In the genomic region with DNA sequence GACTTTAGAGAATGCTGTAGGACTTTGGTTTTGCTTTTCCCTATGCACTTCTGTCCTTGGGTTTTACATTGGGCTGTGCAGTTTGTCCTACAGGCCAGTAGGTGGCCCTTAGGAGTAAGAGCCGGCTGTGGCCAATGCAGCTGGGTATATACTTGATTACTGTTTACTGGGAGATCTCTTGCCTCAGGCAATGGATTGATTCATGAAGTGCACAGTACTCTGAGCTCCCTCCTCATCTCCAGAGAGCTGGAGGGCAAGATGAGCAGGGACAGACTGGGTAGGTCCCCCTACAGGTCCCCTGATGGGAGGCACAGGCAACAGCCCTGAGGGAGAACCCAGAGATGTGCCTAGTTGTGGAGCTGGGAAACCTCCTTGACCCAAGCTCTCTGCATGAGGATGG, we compare ENCODE assay signal across 9 cellular contexts.
DNase-seq lines count a peak whose midpoint lies in the region; FAIRE-seq and TF ChIP-seq lines count a peak whose summit lies in the region.
"Had no signal": no experiment of that assay in that cellular context is flagged by ENCODE, and none has a peak within 500 bp of the region (broad histone marks: within the 10 kb centered on the region; RNA-seq: fewer than 3 reads in every experiment).

No MANE protein-coding gene starts in this region.

- DNase-seq in AG10803 (ENCODE audit: low read depth) (peak; percentile 73), GM12891 (ENCODE audit: insufficient read length, low spot score) (peak; percentile 4), HFF-Myc (ENCODE audit: extremely low read depth, low read depth) (peak; percentile 15), MG63 (peak; percentile 9), ascending aorta (ENCODE audit: low spot score in 2 of 2) (no peak), kidney epithelial cell (ENCODE audit: low read depth) (no peak), NCI-H1694 treated with DMSO at 0.1 percent for 48 hours (lab: John Stamatoyannopoulos, UW) (no peak), NCI-H1694 (lab: John Stamatoyannopoulos, UW) (no peak)

- H3K27me3 ChIP-seq in MG63: no peaks in the 10 kb centered on the region
- H3K27me3 ChIP-seq in ascending aorta: no peaks in the 10 kb centered on the region
- H3K27me3 ChIP-seq in kidney epithelial cell (ENCODE audit: control insufficient read depth, insufficient read depth, low read length): no peaks in the 10 kb centered on the region

- H3K9me3 ChIP-seq in MG63: no peaks in the 10 kb centered on the region; the same call in 1 of the 2 replicates
- no peaks in the 10 kb centered on the region for H3K9me3 ChIP-seq in ascending aorta

- peak; percentile 58 for FAIRE-seq in GM12891 (lab: Jason Lieb, UNC)

- TF ChIP-seq POLR2A in GM12891 (IDR thresholded peaks at IDR 0.05; ENCODE audit: low read depth, low read length): no peak

- no peak overlapping the region for H3K27ac ChIP-seq in ascending aorta
- H3K27ac ChIP-seq: parathyroid adenoma had no signal

- H3K4me3 ChIP-seq in AG10803 (ENCODE audit: low read length) (no peak overlapping the region), HFF-Myc (replicated peaks; ENCODE audit: low read depth, low read length) (no peak overlapping the region), MG63 (no peak overlapping the region), ascending aorta (no peak overlapping the region), kidney epithelial cell (ENCODE audit: low read depth, low read length) (no peak overlapping the region)

- H3K36me3 ChIP-seq in MG63 (no peaks in the 10 kb centered on the region), ascending aorta (no peaks in the 10 kb centered on the region), kidney epithelial cell (ENCODE audit: control insufficient read depth, insufficient read depth, low read length) (no peaks in the 10 kb centered on the region)

- intact Hi-C loops in ascending aorta (cut with DNase I): loop anchor here (10.0 kb wide), 1 partner anchor 250 kb away; no protein-coding TSS in a partner anchor

- no peaks in the 10 kb centered on the region for H3K4me1 ChIP-seq in ascending aorta
- H3K4me1 ChIP-seq: parathyroid adenoma had no signal

- TF ChIP-seq CTCF in AG10803 (conservative IDR thresholded peaks at IDR 0.05; ENCODE audit: low read length) (peak; percentile 91), HFF-Myc (IDR thresholded peaks at IDR 0.05; ENCODE audit: low read depth, low read length, missing control alignments) (peak; percentile 87), ascending aorta (IDR thresholded peaks at IDR 0.05) (peak in 2 of 3 experiments; percentile 22 to 48), kidney epithelial cell (IDR thresholded peaks at IDR 0.05; ENCODE audit: insufficient read depth, low read length, poor library complexity, severe bottlenecking) (peak; percentile 74)

TF ChIP-seq in GM12891, 5 proteins besides CTCF, POLR2A, EP300 and RAD21:
- TF ChIP-seq PAX5 (IDR thresholded peaks at IDR 0.05; ENCODE audit: insufficient read depth, low read length, severe bottlenecking) (no peak), TAF1 (IDR thresholded peaks at IDR 0.05; ENCODE audit: low read depth, low read length) (no peak), POLR2AphosphoS5 (IDR thresholded peaks at IDR 0.05; ENCODE audit: low read depth, low read length) (no peak), POU2F2 (IDR thresholded peaks at IDR 0.05; ENCODE audit: low read depth, low read length) (no peak), SPI1 (IDR thresholded peaks at IDR 0.05; ENCODE audit: low read depth, low read length) (no peak)
TF ChIP-seq in GM12891: peak in this region for 0.

Comparison
In these comparisons a context has a peak if more than half of its experiments do, and no peak if none do; other contexts are left out.
1. DNase-seq: peak in AG10803 (single experiment), GM12891 (single experiment), HFF-Myc (single experiment) and MG63 (single experiment); none in ascending aorta (0 of 2), kidney epithelial cell (single experiment), NCI-H1694 treated with DMSO at 0.1 percent for 48 hours (single experiment) and NCI-H1694 (single experiment).
2. CTCF ChIP-seq: peak in every context shown above with its lines; median percentile 91 in AG10803; 87 in HFF-Myc; 74 in kidney epithelial cell; 35 in ascending aorta.